1 cellular context compared by ENCODE assay signal in the genomic region with DNA sequence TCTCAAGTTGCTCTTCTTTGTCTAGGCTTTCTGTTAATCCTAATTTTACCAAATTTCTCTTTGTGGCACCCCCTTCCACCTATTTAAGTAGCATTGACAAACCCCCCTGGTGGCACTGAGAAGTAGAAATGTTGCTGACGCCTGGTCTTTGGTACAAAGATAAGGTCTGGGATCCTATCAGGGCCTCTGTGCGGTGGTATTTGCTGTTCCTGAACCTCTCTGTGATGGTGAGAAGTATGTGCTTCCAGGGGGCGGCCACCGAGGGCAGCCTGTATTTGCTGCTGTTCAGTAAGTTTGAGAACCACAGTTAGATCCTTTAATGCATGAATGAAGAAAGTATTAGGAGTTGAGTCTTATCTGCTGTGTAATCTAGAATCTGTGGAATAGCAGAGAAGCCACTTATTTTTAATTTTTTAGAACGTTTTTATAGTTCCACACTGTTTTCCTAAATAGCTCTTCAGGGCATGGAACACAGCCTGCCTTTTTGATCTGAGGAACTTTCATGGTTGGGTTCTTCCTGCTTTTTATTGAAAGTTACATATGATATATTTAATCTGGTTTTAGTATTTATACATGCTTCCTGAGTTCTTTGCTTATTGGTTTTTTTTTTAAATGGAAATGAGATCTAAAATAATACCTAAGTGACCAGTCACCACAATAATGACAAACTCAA.
TF ChIP-seq lines count a peak whose summit lies in the region.

No MANE protein-coding gene starts in this region.

TF ChIP-seq in GM23338, 12 proteins besides CTCF, POLR2A, EP300 and RAD21 (continued from another document):
- TF ChIP-seq, protein P1, sequence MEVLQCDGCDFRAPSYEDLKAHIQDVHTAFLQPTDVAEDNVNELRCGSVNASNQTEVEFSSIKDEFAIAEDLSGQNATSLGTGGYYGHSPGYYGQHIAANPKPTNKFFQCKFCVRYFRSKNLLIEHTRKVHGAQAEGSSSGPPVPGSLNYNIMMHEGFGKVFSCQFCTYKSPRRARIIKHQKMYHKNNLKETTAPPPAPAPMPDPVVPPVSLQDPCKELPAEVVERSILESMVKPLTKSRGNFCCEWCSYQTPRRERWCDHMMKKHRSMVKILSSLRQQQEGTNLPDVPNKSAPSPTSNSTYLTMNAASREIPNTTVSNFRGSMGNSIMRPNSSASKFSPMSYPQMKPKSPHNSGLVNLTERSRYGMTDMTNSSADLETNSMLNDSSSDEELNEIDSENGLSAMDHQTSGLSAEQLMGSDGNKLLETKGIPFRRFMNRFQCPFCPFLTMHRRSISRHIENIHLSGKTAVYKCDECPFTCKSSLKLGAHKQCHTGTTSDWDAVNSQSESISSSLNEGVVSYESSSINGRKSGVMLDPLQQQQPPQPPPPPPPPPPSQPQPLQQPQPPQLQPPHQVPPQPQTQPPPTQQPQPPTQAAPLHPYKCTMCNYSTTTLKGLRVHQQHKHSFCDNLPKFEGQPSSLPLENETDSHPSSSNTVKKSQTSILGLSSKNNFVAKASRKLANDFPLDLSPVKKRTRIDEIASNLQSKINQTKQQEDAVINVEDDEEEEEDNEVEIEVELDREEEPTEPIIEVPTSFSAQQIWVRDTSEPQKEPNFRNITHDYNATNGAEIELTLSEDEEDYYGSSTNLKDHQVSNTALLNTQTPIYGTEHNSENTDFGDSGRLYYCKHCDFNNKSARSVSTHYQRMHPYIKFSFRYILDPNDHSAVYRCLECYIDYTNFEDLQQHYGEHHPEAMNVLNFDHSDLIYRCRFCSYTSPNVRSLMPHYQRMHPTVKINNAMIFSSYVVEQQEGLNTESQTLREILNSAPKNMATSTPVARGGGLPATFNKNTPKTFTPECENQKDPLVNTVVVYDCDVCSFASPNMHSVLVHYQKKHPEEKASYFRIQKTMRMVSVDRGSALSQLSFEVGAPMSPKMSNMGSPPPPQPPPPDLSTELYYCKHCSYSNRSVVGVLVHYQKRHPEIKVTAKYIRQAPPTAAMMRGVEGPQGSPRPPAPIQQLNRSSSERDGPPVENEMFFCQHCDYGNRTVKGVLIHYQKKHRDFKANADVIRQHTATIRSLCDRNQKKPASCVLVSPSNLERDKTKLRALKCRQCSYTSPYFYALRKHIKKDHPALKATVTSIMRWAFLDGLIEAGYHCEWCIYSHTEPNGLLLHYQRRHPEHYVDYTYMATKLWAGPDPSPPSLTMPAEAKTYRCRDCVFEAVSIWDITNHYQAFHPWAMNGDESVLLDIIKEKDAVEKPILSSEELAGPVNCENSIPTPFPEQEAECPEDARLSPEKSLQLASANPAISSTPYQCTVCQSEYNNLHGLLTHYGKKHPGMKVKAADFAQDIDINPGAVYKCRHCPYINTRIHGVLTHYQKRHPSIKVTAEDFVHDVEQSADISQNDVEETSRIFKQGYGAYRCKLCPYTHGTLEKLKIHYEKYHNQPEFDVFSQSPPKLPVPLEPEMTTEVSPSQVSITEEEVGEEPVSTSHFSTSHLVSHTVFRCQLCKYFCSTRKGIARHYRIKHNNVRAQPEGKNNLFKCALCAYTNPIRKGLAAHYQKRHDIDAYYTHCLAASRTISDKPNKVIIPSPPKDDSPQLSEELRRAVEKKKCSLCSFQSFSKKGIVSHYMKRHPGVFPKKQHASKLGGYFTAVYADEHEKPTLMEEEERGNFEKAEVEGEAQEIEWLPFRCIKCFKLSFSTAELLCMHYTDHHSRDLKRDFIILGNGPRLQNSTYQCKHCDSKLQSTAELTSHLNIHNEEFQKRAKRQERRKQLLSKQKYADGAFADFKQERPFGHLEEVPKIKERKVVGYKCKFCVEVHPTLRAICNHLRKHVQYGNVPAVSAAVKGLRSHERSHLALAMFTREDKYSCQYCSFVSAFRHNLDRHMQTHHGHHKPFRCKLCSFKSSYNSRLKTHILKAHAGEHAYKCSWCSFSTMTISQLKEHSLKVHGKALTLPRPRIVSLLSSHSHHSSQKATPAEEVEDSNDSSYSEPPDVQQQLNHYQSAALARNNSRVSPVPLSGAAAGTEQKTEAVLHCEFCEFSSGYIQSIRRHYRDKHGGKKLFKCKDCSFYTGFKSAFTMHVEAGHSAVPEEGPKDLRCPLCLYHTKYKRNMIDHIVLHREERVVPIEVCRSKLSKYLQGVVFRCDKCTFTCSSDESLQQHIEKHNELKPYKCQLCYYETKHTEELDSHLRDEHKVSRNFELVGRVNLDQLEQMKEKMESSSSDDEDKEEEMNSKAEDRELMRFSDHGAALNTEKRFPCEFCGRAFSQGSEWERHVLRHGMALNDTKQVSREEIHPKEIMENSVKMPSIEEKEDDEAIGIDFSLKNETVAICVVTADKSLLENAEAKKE (CRISPR knock-in tag; IDR thresholded peaks at IDR 0.05) = no peak
- TF ChIP-seq, protein P2, sequence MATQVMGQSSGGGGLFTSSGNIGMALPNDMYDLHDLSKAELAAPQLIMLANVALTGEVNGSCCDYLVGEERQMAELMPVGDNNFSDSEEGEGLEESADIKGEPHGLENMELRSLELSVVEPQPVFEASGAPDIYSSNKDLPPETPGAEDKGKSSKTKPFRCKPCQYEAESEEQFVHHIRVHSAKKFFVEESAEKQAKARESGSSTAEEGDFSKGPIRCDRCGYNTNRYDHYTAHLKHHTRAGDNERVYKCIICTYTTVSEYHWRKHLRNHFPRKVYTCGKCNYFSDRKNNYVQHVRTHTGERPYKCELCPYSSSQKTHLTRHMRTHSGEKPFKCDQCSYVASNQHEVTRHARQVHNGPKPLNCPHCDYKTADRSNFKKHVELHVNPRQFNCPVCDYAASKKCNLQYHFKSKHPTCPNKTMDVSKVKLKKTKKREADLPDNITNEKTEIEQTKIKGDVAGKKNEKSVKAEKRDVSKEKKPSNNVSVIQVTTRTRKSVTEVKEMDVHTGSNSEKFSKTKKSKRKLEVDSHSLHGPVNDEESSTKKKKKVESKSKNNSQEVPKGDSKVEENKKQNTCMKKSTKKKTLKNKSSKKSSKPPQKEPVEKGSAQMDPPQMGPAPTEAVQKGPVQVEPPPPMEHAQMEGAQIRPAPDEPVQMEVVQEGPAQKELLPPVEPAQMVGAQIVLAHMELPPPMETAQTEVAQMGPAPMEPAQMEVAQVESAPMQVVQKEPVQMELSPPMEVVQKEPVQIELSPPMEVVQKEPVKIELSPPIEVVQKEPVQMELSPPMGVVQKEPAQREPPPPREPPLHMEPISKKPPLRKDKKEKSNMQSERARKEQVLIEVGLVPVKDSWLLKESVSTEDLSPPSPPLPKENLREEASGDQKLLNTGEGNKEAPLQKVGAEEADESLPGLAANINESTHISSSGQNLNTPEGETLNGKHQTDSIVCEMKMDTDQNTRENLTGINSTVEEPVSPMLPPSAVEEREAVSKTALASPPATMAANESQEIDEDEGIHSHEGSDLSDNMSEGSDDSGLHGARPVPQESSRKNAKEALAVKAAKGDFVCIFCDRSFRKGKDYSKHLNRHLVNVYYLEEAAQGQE (IDR thresholded peaks at IDR 0.05; ENCODE audit: unreplicated experiment) = no peak
- TF ChIP-seq EZH2phosphoT487 (IDR thresholded peaks at IDR 0.05; ENCODE audit: unreplicated experiment) = no peak
TF ChIP-seq in GM23338: peak in this region for 0.
